ENCODE assay signal across 1 cellular context in genomic region chr2:130873700-130874346, GRCh38.
TF ChIP-seq lines count a peak whose summit lies in the region.

No MANE protein-coding gene starts in this region.

TF ChIP-seq in GM12878, 131 proteins besides CTCF, POLR2A, EP300 and RAD21 (continued from another document):
- peak; percentile 8; the same call in 1 of the 2 replicates for TF ChIP-seq PKNOX1 (IDR thresholded peaks at IDR 0.05)
- 0 out of 2 replicates have a peak, but pooled peaks have one; percentile 34 for TF ChIP-seq TCF12 (IDR thresholded peaks at IDR 0.05; ENCODE audit: low read depth, low read length)
- TF ChIP-seq RUNX3 (IDR thresholded peaks at IDR 0.05; ENCODE audit: low read length) = 0 out of 2 replicates have a peak, but pooled peaks have one; percentile 5
- TF ChIP-seq IKZF1 (conservative IDR thresholded peaks at IDR 0.05) = peak; percentile 40; the same call in 1 of the 2 replicates
- TF ChIP-seq DPF2 (IDR thresholded peaks at IDR 0.05) = 0 out of 2 replicates have a peak, but pooled peaks have one; percentile 22
- TF ChIP-seq BHLHE40 (IDR thresholded peaks at IDR 0.05; ENCODE audit: borderline replicate concordance in 1 of 2, low read depth in 2 of 2, low read length in 1 of 2) = no peak
- TF ChIP-seq TCF3 (IDR thresholded peaks at IDR 0.05; ENCODE audit: borderline replicate concordance, insufficient read depth, low read depth, low read length) = peak; percentile 65; the same call in 1 of the 2 replicates
